Comparison of ENCODE assay signal across 13 cellular contexts in the genomic region with DNA sequence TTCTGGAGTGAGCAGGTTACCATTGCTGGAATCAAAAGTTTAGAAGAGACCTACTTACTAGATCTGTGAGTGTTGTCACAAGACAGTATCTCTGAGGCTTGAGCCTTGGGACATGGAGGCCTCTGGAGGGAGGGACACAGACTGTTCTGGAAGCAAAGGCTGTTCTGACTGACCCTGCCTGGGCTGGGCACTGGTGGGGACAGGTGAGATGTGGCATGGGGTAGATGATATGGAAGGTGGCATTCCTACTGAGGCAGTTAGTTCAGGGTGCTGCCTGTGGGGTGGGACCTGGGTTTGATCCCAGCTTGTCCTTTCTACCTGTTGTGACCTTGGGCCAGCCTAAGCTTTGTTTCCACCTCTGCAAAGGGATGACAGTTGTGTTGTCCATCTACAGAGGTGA.
DNase-seq lines count a peak whose midpoint lies in the region; ATAC-seq and TF ChIP-seq lines count a peak whose summit lies in the region.
"Had no signal": no experiment of that assay in that cellular context is flagged by ENCODE, and none has a peak within 500 bp of the region (broad histone marks: within the 10 kb centered on the region; RNA-seq: fewer than 3 reads in every experiment).

No MANE protein-coding gene starts in this region.

- H3K27me3 ChIP-seq in CD8-positive, alpha-beta T cell (ENCODE audit: insufficient read depth, low read length) = peaks cover 3% of the 10 kb centered on the region
- H3K27me3 ChIP-seq in lower lobe of right lung (ENCODE audit: low read depth) = no peaks in the 10 kb centered on the region
- H3K27me3 ChIP-seq in spleen (replicated peaks in 1 of 7) = peaks cover 0 to 40% (median 17%) of the 10 kb centered on the region in 7 donors
- H3K27me3 ChIP-seq: foreskin keratinocyte had no signal

- no peak overlapping the region for H3K27ac Mint-ChIP-seq in CD8-positive, alpha-beta T cell
- no peak overlapping the region for H3K27ac Mint-ChIP-seq in glutamatergic neuron (ENCODE audit: unreplicated experiment)

- DNase-seq in CD8-positive, alpha-beta T cell = no peak
- no peak for DNase-seq in lower lobe of right lung
- no peak for DNase-seq in spleen
- DNase-seq in nucleus accumbens (lab: John Stamatoyannopoulos, UW) = no peak
- no peak for DNase-seq in stimulated activated CD4-positive, alpha-beta T cell treated with anti-CD3 and anti-CD28 coated beads, Interleukin-2, amount 100 ng/mL, for 24 hours
- DNase-seq in glutamatergic neuron = no peak
- DNase-seq: activated T-cell treated with anti-CD3 and anti-CD28 coated beads, Interleukin-2, amount 50 U/mL, for 1 hour; foreskin keratinocyte; H7; Karpas-422 had no signal

- CTCF ChIA-PET in CD8-positive, alpha-beta T cell (lab: Charles Lee) = interaction anchor here (0.7 kb wide), 1 partner anchor 144 kb away, joined by 3 read pairs; no protein-coding TSS in a partner anchor

- H3K4me3 Mint-ChIP-seq in CD8-positive, alpha-beta T cell = peak overlapping the region; percentile 45
- no peak overlapping the region for H3K4me3 Mint-ChIP-seq in glutamatergic neuron (ENCODE audit: unreplicated experiment)

- TF ChIP-seq POLR2A in spleen (IDR thresholded peaks at IDR 0.05) = no peak

- TF ChIP-seq CTCF in CD8-positive, alpha-beta T cell (IDR thresholded peaks at IDR 0.05) = no peak
- TF ChIP-seq CTCF in lower lobe of right lung (IDR thresholded peaks at IDR 0.05) (no peak), spleen (IDR thresholded peaks at IDR 0.05 in 8 of 11, conservative IDR thresholded peaks at IDR 0.05 in 3 of 11) (no peak), glutamatergic neuron (IDR thresholded peaks at IDR 0.05; ENCODE audit: partially characterized antibody, unreplicated experiment) (no peak)

- no peaks in the 10 kb centered on the region for H3K9me3 ChIP-seq in CD8-positive, alpha-beta T cell (ENCODE audit: low read length)
- H3K9me3 ChIP-seq in lower lobe of right lung (no peaks in the 10 kb centered on the region), spleen (no peaks in the 10 kb centered on the region)

- H3K4me3 ChIP-seq in CD8-positive, alpha-beta T cell (ENCODE audit: low read depth, low read length) = no peak overlapping the region
- H3K4me3 ChIP-seq in lower lobe of right lung (no peak overlapping the region), spleen (no peak overlapping the region)

- no peaks in the 10 kb centered on the region for H3K36me3 ChIP-seq in CD8-positive, alpha-beta T cell (ENCODE audit: insufficient read depth, low read length)
- H3K36me3 ChIP-seq in lower lobe of right lung (no peaks in the 10 kb centered on the region), spleen (no peaks in the 10 kb centered on the region)

- no peaks in the 10 kb centered on the region for H3K9me3 Mint-ChIP-seq in CD8-positive, alpha-beta T cell
- H3K9me3 Mint-ChIP-seq in glutamatergic neuron (ENCODE audit: unreplicated experiment) = peaks cover 4% of the 10 kb centered on the region
- H3K9me3 Mint-ChIP-seq: stimulated activated effector memory CD8-positive, alpha-beta T cell treated with anti-CD3 and anti-CD28 coated beads, Interleukin-12 subunit alpha, Interleukin-12 subunit beta, amount 100 ng/mL, for 72 hours had no signal

- POLR2A ChIA-PET in CD8-positive, alpha-beta T cell (lab: Charles Lee) = no interaction called here

- ATAC-seq in CD8-positive, alpha-beta T cell = no peak
- no peak for ATAC-seq in lower lobe of right lung
- no peak for ATAC-seq in GM19467 (IDR thresholded peaks at IDR 0.05; ENCODE audit: unreplicated experiment)
- ATAC-seq: foreskin keratinocyte; stimulated activated effector memory CD8-positive, alpha-beta T cell treated with anti-CD3 and anti-CD28 coated beads, Interleukin-12 subunit alpha, Interleukin-12 subunit beta, amount 100 ng/mL, for 72 hours had no signal

- H3K4me1 Mint-ChIP-seq in CD8-positive, alpha-beta T cell (ENCODE audit: low read depth) = peaks cover 11% of the 10 kb centered on the region
- peaks cover 29% of the 10 kb centered on the region for H3K4me1 Mint-ChIP-seq in glutamatergic neuron (ENCODE audit: low read depth, unreplicated experiment)

- intact Hi-C loops in CD8-positive, alpha-beta T cell (cut with DNase I, micrococcal nuclease) = no loop called here
- intact Hi-C loops in lower lobe of right lung (cut with DNase I) = no loop called here
- intact Hi-C loops in spleen (cut with DNase I; ENCODE audit: low total_unique reads) = no loop called here

- peaks cover 25% of the 10 kb centered on the region for H3K4me1 ChIP-seq in CD8-positive, alpha-beta T cell (ENCODE audit: insufficient read depth, low read length)
- H3K4me1 ChIP-seq in lower lobe of right lung (peaks cover 52% of the 10 kb centered on the region), spleen (peaks cover 18 to 71% (median 46%) of the 10 kb centered on the region in 6 donors)

- H3K27ac ChIP-seq in CD8-positive, alpha-beta T cell (ENCODE audit: low read depth, low read length) = no peak overlapping the region
- H3K27ac ChIP-seq in angular gyrus (ENCODE audit: low read depth, low read length) (peak overlapping the region; percentile 26), lower lobe of right lung (peak overlapping the region; percentile 100), spleen (peak overlapping the region in 7 of 8 donors; percentile 54 to 98 (median 93))
- H3K27ac ChIP-seq: foreskin keratinocyte had no signal

- no peaks in the 10 kb centered on the region for H3K27me3 Mint-ChIP-seq in CD8-positive, alpha-beta T cell (ENCODE audit: low read depth)
- peaks cover 3% of the 10 kb centered on the region for H3K27me3 Mint-ChIP-seq in glutamatergic neuron (ENCODE audit: unreplicated experiment)

- H3K36me3 Mint-ChIP-seq in CD8-positive, alpha-beta T cell = no peaks in the 10 kb centered on the region
- H3K36me3 Mint-ChIP-seq in glutamatergic neuron (ENCODE audit: unreplicated experiment) = no peaks in the 10 kb centered on the region
- H3K36me3 Mint-ChIP-seq: stimulated activated effector memory CD8-positive, alpha-beta T cell treated with anti-CD3 and anti-CD28 coated beads, Interleukin-12 subunit alpha, Interleukin-12 subunit beta, amount 100 ng/mL, for 72 hours had no signal
